ENCODE assay signal across 1 cellular context in genomic region chr15:67098768-67099282, GRCh38.
TF ChIP-seq lines count a peak whose summit lies in the region.

No MANE protein-coding gene starts in this region.

TF ChIP-seq in GM23338, 12 proteins besides CTCF, POLR2A, EP300 and RAD21 (continued from another document):
- TF ChIP-seq, protein P1, sequence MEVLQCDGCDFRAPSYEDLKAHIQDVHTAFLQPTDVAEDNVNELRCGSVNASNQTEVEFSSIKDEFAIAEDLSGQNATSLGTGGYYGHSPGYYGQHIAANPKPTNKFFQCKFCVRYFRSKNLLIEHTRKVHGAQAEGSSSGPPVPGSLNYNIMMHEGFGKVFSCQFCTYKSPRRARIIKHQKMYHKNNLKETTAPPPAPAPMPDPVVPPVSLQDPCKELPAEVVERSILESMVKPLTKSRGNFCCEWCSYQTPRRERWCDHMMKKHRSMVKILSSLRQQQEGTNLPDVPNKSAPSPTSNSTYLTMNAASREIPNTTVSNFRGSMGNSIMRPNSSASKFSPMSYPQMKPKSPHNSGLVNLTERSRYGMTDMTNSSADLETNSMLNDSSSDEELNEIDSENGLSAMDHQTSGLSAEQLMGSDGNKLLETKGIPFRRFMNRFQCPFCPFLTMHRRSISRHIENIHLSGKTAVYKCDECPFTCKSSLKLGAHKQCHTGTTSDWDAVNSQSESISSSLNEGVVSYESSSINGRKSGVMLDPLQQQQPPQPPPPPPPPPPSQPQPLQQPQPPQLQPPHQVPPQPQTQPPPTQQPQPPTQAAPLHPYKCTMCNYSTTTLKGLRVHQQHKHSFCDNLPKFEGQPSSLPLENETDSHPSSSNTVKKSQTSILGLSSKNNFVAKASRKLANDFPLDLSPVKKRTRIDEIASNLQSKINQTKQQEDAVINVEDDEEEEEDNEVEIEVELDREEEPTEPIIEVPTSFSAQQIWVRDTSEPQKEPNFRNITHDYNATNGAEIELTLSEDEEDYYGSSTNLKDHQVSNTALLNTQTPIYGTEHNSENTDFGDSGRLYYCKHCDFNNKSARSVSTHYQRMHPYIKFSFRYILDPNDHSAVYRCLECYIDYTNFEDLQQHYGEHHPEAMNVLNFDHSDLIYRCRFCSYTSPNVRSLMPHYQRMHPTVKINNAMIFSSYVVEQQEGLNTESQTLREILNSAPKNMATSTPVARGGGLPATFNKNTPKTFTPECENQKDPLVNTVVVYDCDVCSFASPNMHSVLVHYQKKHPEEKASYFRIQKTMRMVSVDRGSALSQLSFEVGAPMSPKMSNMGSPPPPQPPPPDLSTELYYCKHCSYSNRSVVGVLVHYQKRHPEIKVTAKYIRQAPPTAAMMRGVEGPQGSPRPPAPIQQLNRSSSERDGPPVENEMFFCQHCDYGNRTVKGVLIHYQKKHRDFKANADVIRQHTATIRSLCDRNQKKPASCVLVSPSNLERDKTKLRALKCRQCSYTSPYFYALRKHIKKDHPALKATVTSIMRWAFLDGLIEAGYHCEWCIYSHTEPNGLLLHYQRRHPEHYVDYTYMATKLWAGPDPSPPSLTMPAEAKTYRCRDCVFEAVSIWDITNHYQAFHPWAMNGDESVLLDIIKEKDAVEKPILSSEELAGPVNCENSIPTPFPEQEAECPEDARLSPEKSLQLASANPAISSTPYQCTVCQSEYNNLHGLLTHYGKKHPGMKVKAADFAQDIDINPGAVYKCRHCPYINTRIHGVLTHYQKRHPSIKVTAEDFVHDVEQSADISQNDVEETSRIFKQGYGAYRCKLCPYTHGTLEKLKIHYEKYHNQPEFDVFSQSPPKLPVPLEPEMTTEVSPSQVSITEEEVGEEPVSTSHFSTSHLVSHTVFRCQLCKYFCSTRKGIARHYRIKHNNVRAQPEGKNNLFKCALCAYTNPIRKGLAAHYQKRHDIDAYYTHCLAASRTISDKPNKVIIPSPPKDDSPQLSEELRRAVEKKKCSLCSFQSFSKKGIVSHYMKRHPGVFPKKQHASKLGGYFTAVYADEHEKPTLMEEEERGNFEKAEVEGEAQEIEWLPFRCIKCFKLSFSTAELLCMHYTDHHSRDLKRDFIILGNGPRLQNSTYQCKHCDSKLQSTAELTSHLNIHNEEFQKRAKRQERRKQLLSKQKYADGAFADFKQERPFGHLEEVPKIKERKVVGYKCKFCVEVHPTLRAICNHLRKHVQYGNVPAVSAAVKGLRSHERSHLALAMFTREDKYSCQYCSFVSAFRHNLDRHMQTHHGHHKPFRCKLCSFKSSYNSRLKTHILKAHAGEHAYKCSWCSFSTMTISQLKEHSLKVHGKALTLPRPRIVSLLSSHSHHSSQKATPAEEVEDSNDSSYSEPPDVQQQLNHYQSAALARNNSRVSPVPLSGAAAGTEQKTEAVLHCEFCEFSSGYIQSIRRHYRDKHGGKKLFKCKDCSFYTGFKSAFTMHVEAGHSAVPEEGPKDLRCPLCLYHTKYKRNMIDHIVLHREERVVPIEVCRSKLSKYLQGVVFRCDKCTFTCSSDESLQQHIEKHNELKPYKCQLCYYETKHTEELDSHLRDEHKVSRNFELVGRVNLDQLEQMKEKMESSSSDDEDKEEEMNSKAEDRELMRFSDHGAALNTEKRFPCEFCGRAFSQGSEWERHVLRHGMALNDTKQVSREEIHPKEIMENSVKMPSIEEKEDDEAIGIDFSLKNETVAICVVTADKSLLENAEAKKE (CRISPR knock-in tag; IDR thresholded peaks at IDR 0.05): no peak
